In genomic region chr6:154352898-154353585, GRCh38 we compare ENCODE assay signal across 10 cellular contexts. TPM values are rescaled to one million over a fixed set of nuclear protein-coding genes. Genes with fewer than 3 reads are reported as not detected.
DNase-seq lines count a peak whose midpoint lies in the region; ATAC-seq and TF ChIP-seq lines count a peak whose summit lies in the region.
"Had no signal": no experiment of that assay in that cellular context is flagged by ENCODE, and none has a peak within 500 bp of the region (broad histone marks: within the 10 kb centered on the region; RNA-seq: fewer than 3 reads in every experiment).

No MANE protein-coding gene starts in this region.

- H3K9me3 Mint-ChIP-seq in activated T-cell treated with anti-CD3 and anti-CD28 coated beads, Interleukin-2, amount 50 U/mL, for 4 hours, result peaks cover 8% of the 10 kb centered on the region
- H3K9me3 Mint-ChIP-seq in activated T-cell treated with anti-CD3 and anti-CD28 coated beads, Interleukin-2, amount 50 U/mL, for 24 hours, result no peaks in the 10 kb centered on the region
- H3K9me3 Mint-ChIP-seq in activated CD4-positive, alpha-beta memory T cell treated with anti-CD3 and anti-CD28 coated beads, Interleukin-2, amount 10 ng/mL, durations not matched to agents 7 days and 5 days, result peaks cover 2% of the 10 kb centered on the region
- H3K9me3 Mint-ChIP-seq: neural crest cell had no signal

- no peak overlapping the region for H3K27ac Mint-ChIP-seq in activated T-cell treated with anti-CD3 and anti-CD28 coated beads, Interleukin-2, amount 50 U/mL, for 24 hours
- no peak overlapping the region for H3K27ac Mint-ChIP-seq in activated CD4-positive, alpha-beta memory T cell treated with anti-CD3 and anti-CD28 coated beads, Interleukin-2, amount 10 ng/mL, durations not matched to agents 7 days and 5 days

- peaks cover 21% of the 10 kb centered on the region for H3K4me1 Mint-ChIP-seq in activated T-cell treated with anti-CD3 and anti-CD28 coated beads, Interleukin-2, amount 50 U/mL, for 4 hours (ENCODE audit: low read depth)
- H3K4me1 Mint-ChIP-seq in activated T-cell treated with anti-CD3 and anti-CD28 coated beads, Interleukin-2, amount 50 U/mL, for 24 hours (ENCODE audit: low read depth), result peaks cover 43% of the 10 kb centered on the region
- H3K4me1 Mint-ChIP-seq in activated CD4-positive, alpha-beta memory T cell treated with anti-CD3 and anti-CD28 coated beads, Interleukin-2, amount 10 ng/mL, durations not matched to agents 7 days and 5 days, result peaks cover 18% of the 10 kb centered on the region

- no peaks in the 10 kb centered on the region for H4K20me1 ChIP-seq in smooth muscle cell (ENCODE audit: low read depth)

- intact Hi-C loops in thyroid gland (cut with DNase I), result no loop called here

- 48 to 51% methylated on average over 15 of the region's 15 CpGs for WGBS in thyroid gland, 2 donors
- WGBS in smooth muscle cell (ENCODE audit: low lambda C conversion rate), result 95% methylated on average over 15 of the region's 15 CpGs

- H2AFZ ChIP-seq in smooth muscle cell (ENCODE audit: low read depth), result no peak overlapping the region

- H3K9me3 ChIP-seq in thyroid gland, result no peaks in the 10 kb centered on the region
- H3K9me3 ChIP-seq in smooth muscle cell (replicated peaks; ENCODE audit: low read depth), result no peaks in the 10 kb centered on the region
- no peaks in the 10 kb centered on the region for H3K9me3 ChIP-seq in SJCRH30 (replicated peaks)

- H3K4me1 ChIP-seq in thyroid gland, result peaks cover 17 to 29% of the 10 kb centered on the region in 2 donors
- no peaks in the 10 kb centered on the region for H3K4me1 ChIP-seq in smooth muscle cell (ENCODE audit: low read depth)
- H3K4me1 ChIP-seq in SJCRH30, result no peaks in the 10 kb centered on the region

- H3K4me3 ChIP-seq in thyroid gland (replicated peaks in 1 of 3) (no peak overlapping the region), smooth muscle cell (no peak overlapping the region), SJCRH30 (no peak overlapping the region)

- H3K79me2 ChIP-seq in smooth muscle cell (ENCODE audit: low read depth), result no peaks in the 10 kb centered on the region

- no peak overlapping the region for H3K4me2 ChIP-seq in smooth muscle cell

- H3K36me3 Mint-ChIP-seq in activated T-cell treated with anti-CD3 and anti-CD28 coated beads, Interleukin-2, amount 50 U/mL, for 4 hours (ENCODE audit: insufficient read depth), result no peaks in the 10 kb centered on the region
- H3K36me3 Mint-ChIP-seq in activated T-cell treated with anti-CD3 and anti-CD28 coated beads, Interleukin-2, amount 50 U/mL, for 24 hours (ENCODE audit: low read depth), result no peaks in the 10 kb centered on the region
- H3K36me3 Mint-ChIP-seq in activated CD4-positive, alpha-beta memory T cell treated with anti-CD3 and anti-CD28 coated beads, Interleukin-2, amount 10 ng/mL, durations not matched to agents 7 days and 5 days (ENCODE audit: low read depth), result no peaks in the 10 kb centered on the region

- peak in 1 of 6 experiments; percentile 13 for TF ChIP-seq CTCF in thyroid gland (IDR thresholded peaks at IDR 0.05)
- TF ChIP-seq CTCF in smooth muscle cell (IDR thresholded peaks at IDR 0.05; ENCODE audit: borderline replicate concordance, insufficient read depth, poor library complexity, severe bottlenecking), result no peak

- H3K27ac ChIP-seq in thyroid gland (peak overlapping the region; percentile 36 to 61 (median 43)), smooth muscle cell (ENCODE audit: low read depth) (no peak overlapping the region), SJCRH30 (no peak overlapping the region)

- no peaks in the 10 kb centered on the region for H3K27me3 ChIP-seq in thyroid gland
- H3K27me3 ChIP-seq in smooth muscle cell (ENCODE audit: low read depth), result no peaks in the 10 kb centered on the region
- no peaks in the 10 kb centered on the region for H3K27me3 ChIP-seq in SJCRH30

- no peak overlapping the region for H3K4me3 Mint-ChIP-seq in activated T-cell treated with anti-CD3 and anti-CD28 coated beads, Interleukin-2, amount 50 U/mL, for 4 hours
- no peak overlapping the region for H3K4me3 Mint-ChIP-seq in activated T-cell treated with anti-CD3 and anti-CD28 coated beads, Interleukin-2, amount 50 U/mL, for 24 hours
- no peak overlapping the region for H3K4me3 Mint-ChIP-seq in activated CD4-positive, alpha-beta memory T cell treated with anti-CD3 and anti-CD28 coated beads, Interleukin-2, amount 10 ng/mL, durations not matched to agents 7 days and 5 days
- H3K4me3 Mint-ChIP-seq: neural crest cell had no signal

- CTCF ChIA-PET in activated CD4-positive, alpha-beta memory T cell treated with anti-CD3 and anti-CD28 coated beads, Interleukin-2, amount 10 ng/mL, durations not matched to agents 7 days and 5 days (lab: Charles Lee), result no interaction called here

- DNase-seq in activated T-cell treated with anti-CD3 and anti-CD28 coated beads, Interleukin-2, amount 50 U/mL, for 4 hours, result no peak
- no peak for DNase-seq in activated T-cell treated with anti-CD3 and anti-CD28 coated beads, Interleukin-2, amount 50 U/mL, for 24 hours
- DNase-seq in activated CD4-positive, alpha-beta memory T cell treated with anti-CD3 and anti-CD28 coated beads, Interleukin-2, amount 10 ng/mL, durations not matched to agents 7 days and 5 days, result peak; percentile 22
- DNase-seq in thyroid gland (peak; percentile 77 to 78), smooth muscle cell (lab: John Stamatoyannopoulos, UW; ENCODE audit: unreplicated experiment) (no peak), SJCRH30 (no peak), occipital lobe (lab: John Stamatoyannopoulos, UW) (no peak)
- DNase-seq: C1 segment of cervical spinal cord had no signal

- POLR2A ChIA-PET in activated CD4-positive, alpha-beta memory T cell treated with anti-CD3 and anti-CD28 coated beads, Interleukin-2, amount 10 ng/mL, durations not matched to agents 7 days and 5 days (lab: Charles Lee), result no interaction called here

- peak; percentile 83 to 84 for ATAC-seq in activated T-cell treated with anti-CD3 and anti-CD28 coated beads, Interleukin-2, amount 50 U/mL, for 4 hours
- peak; percentile 74 for ATAC-seq in HG02852 (IDR thresholded peaks at IDR 0.05; ENCODE audit: unreplicated experiment)

- H3F3A ChIP-seq in smooth muscle cell (ENCODE audit: low read depth), result no peaks in the 10 kb centered on the region

- TF ChIP-seq POLR2A in thyroid gland (IDR thresholded peaks at IDR 0.05), result no peak

- no peaks in the 10 kb centered on the region for H3K36me3 ChIP-seq in thyroid gland
- H3K36me3 ChIP-seq in smooth muscle cell (ENCODE audit: low read depth), result no peaks in the 10 kb centered on the region
- no peaks in the 10 kb centered on the region for H3K36me3 ChIP-seq in SJCRH30

- H3K27me3 Mint-ChIP-seq in activated T-cell treated with anti-CD3 and anti-CD28 coated beads, Interleukin-2, amount 50 U/mL, for 4 hours (ENCODE audit: low read depth), result peaks cover 8% of the 10 kb centered on the region
- peaks cover 38% of the 10 kb centered on the region for H3K27me3 Mint-ChIP-seq in activated T-cell treated with anti-CD3 and anti-CD28 coated beads, Interleukin-2, amount 50 U/mL, for 24 hours
- H3K27me3 Mint-ChIP-seq in activated CD4-positive, alpha-beta memory T cell treated with anti-CD3 and anti-CD28 coated beads, Interleukin-2, amount 10 ng/mL, durations not matched to agents 7 days and 5 days, result peaks cover 33% of the 10 kb centered on the region

- no peak overlapping the region for H3K9ac ChIP-seq in smooth muscle cell (ENCODE audit: low read depth)

RNA-seq across cellular contexts. Expression of gene IPCEF1, which starts 3.6 kb away (rescaled TPM):
- 10 to 100 TPM in 1 of 3 donors, 1 to 10 TPM in 2; 7.5 to 13.5 (median 9.7) TPM for total RNA-seq in activated T-cell treated with anti-CD3 and anti-CD28 coated beads, Interleukin-2, amount 50 U/mL, for 4 hours
- 10 to 100 TPM; 13.8 to 20.3 TPM for total RNA-seq in activated CD4-positive, alpha-beta memory T cell treated with anti-CD3 and anti-CD28 coated beads, Interleukin-2, amount 10 ng/mL, durations not matched to agents 7 days and 5 days
- total RNA-seq in thyroid gland, result 10 to 100 TPM; 34.4 to 86.4 (median 73.6) TPM
- 0.04 TPM in 1 of 2 replicates, not detected in the other for total RNA-seq in smooth muscle cell
- not detected in 2 replicates for polyA plus RNA-seq in smooth muscle cell
- 1.5 and 2.3 TPM in 2 replicates for total RNA-seq in SJCRH30 (2014; rRNA removed; shearing (Covaris generic))
- total RNA-seq in occipital lobe, result 29.5 TPM

Comparison
In these comparisons a context has a peak if more than half of its experiments do, and no peak if none do; other contexts are left out.
1. DNase-seq: peak in activated CD4-positive, alpha-beta memory T cell treated with anti-CD3 and anti-CD28 coated beads, Interleukin-2, amount 10 ng/mL, durations not matched to agents 7 days and 5 days (single experiment) and thyroid gland (2 of 2); none in activated T-cell treated with anti-CD3 and anti-CD28 coated beads, Interleukin-2, amount 50 U/mL, for 4 hours (single experiment), activated T-cell treated with anti-CD3 and anti-CD28 coated beads, Interleukin-2, amount 50 U/mL, for 24 hours (single experiment), smooth muscle cell (single experiment), SJCRH30 (0 of 2) and occipital lobe (single experiment).
2. H3K27ac ChIP-seq: peak in thyroid gland (3 of 3); none in smooth muscle cell (single experiment) and SJCRH30 (single experiment).